Comparison of ENCODE assay signal across 15 cellular contexts in genomic region chr11:34327804-34328631, GRCh38. TPM values are rescaled to one million over a fixed set of nuclear protein-coding genes. Genes with fewer than 3 reads are reported as not detected.
DNase-seq lines count a peak whose midpoint lies in the region; ATAC-seq, FAIRE-seq and TF ChIP-seq lines count a peak whose summit lies in the region.
"Had no signal": no experiment of that assay in that cellular context is flagged by ENCODE, and none has a peak within 500 bp of the region (broad histone marks: within the 10 kb centered on the region; RNA-seq: fewer than 3 reads in every experiment).

No MANE protein-coding gene starts in this region.

- ATAC-seq in HG02623 (IDR thresholded peaks at IDR 0.05; ENCODE audit: unreplicated experiment): no peak
- ATAC-seq in GM18511 (IDR thresholded peaks at IDR 0.05; ENCODE audit: unreplicated experiment): no peak
- no peak for ATAC-seq in HG03442 (IDR thresholded peaks at IDR 0.05; ENCODE audit: unreplicated experiment)
- ATAC-seq: activated T-cell treated with anti-CD3 and anti-CD28 coated beads, Interleukin-2, amount 50 U/mL, for 72 hours had no signal

- no peaks in the 10 kb centered on the region for H3K27me3 ChIP-seq in liver (ENCODE audit: control insufficient read depth in 4 of 4, insufficient read depth in 4 of 4, low read length in 3 of 4)
- no peaks in the 10 kb centered on the region for H3K27me3 ChIP-seq in stomach smooth muscle (ENCODE audit: control insufficient read depth in 1 of 2, insufficient read depth in 2 of 2, low read length in 2 of 2)

- H3K9ac ChIP-seq in liver (ENCODE audit: low read depth in 1 of 2, low read length in 2 of 2): no peak overlapping the region
- H3K9ac ChIP-seq in stomach smooth muscle (ENCODE audit: low read length in 2 of 2): peak overlapping the region in 1 of 2 donors; percentile 51

- WGBS in liver: 70% methylated on average over 7 of the region's 7 CpGs

- no peak for TF ChIP-seq POLR2A in GM12891 (IDR thresholded peaks at IDR 0.05; ENCODE audit: low read depth, low read length)

- no peaks in the 10 kb centered on the region for H3K36me3 ChIP-seq in liver (ENCODE audit: control insufficient read depth in 4 of 4, insufficient read depth in 3 of 4, low read depth in 1 of 4, low read length in 3 of 4)
- no peaks in the 10 kb centered on the region for H3K36me3 ChIP-seq in stomach smooth muscle (ENCODE audit: control insufficient read depth in 2 of 2, insufficient read depth in 2 of 2, low read length in 2 of 2)

- H3K9me3 ChIP-seq in liver (ENCODE audit: control insufficient read depth in 4 of 4, low read length in 3 of 4) (no peaks in the 10 kb centered on the region), stomach smooth muscle (ENCODE audit: control insufficient read depth in 2 of 2, low read length in 2 of 2) (no peaks in the 10 kb centered on the region)

- TF ChIP-seq RAD21 in liver (IDR thresholded peaks at IDR 0.05): no peak

- no peak for TF ChIP-seq CTCF in liver (IDR thresholded peaks at IDR 0.05; ENCODE audit: low read depth, low read length, missing input control)

- H3K4me1 ChIP-seq in liver (ENCODE audit: control insufficient read depth in 4 of 4, insufficient read depth in 4 of 4, low read length in 3 of 4): peaks cover 5 to 31% (median 11%) of the 10 kb centered on the region in 4 donors
- peaks cover 56% of the 10 kb centered on the region for H3K4me1 ChIP-seq in stomach smooth muscle (ENCODE audit: control insufficient read depth, insufficient read depth, low read length)

- H3K27ac ChIP-seq in liver (ENCODE audit: low read depth in 1 of 2, low read length in 2 of 2) (peak overlapping the region in 1 of 2 donors; percentile 14), stomach smooth muscle (ENCODE audit: low read length) (peak overlapping the region; percentile 89)
- H3K27ac ChIP-seq: HL-60 had no signal

- no peak for FAIRE-seq in GM12891 (lab: Jason Lieb, UNC)
- FAIRE-seq: endothelial cell of umbilical vein had no signal

- H3K4me3 ChIP-seq in liver (ENCODE audit: low read depth in 1 of 3, low read length in 3 of 3): no peak overlapping the region
- H3K4me3 ChIP-seq in stomach smooth muscle (ENCODE audit: low read length in 2 of 2): peak overlapping the region; percentile 43 to 44

- DNase-seq in NCI-H446 (lab: John Stamatoyannopoulos, UW): peak; percentile 73 to 91
- peak; percentile 73 for DNase-seq in cerebellum (ENCODE audit: low spot score)
- DNase-seq in GM12891 (ENCODE audit: insufficient read length, low spot score): no peak
- DNase-seq: activated CD4-positive, alpha-beta T cell treated with anti-CD3 and anti-CD28 coated beads for 1 hour; activated T-cell treated with anti-CD3 and anti-CD28 coated beads, Interleukin-2, amount 50 U/mL, for 72 hours; CD4-positive, alpha-beta T cell; MM.1S; NCI-H526 treated with DMSO at 0.1 percent for 48 hours had no signal

TF ChIP-seq in liver, 16 proteins besides CTCF, POLR2A, EP300 and RAD21:
- TF ChIP-seq NR2F2 (IDR thresholded peaks at IDR 0.05) (peak; percentile 64), SP1 (IDR thresholded peaks at IDR 0.05) (no peak)

TF ChIP-seq in GM12891, 5 proteins besides CTCF, POLR2A, EP300 and RAD21:
- TF ChIP-seq SPI1 (IDR thresholded peaks at IDR 0.05; ENCODE audit: low read depth, low read length): no peak
- TF ChIP-seq PAX5 (IDR thresholded peaks at IDR 0.05; ENCODE audit: insufficient read depth, low read length, severe bottlenecking): no peak
- TF ChIP-seq POU2F2 (IDR thresholded peaks at IDR 0.05; ENCODE audit: low read depth, low read length): no peak
- TF ChIP-seq POLR2AphosphoS5 (IDR thresholded peaks at IDR 0.05; ENCODE audit: low read depth, low read length): no peak
- no peak for TF ChIP-seq TAF1 (IDR thresholded peaks at IDR 0.05; ENCODE audit: low read depth, low read length)

RNA-seq across cellular contexts. Expression of gene ABTB2, which starts 29.8 kb away (rescaled TPM):
- total RNA-seq in cerebellum: 12.3 TPM
- total RNA-seq in liver: 1 to 10 TPM; 5.1 to 8.9 TPM
- polyA plus RNA-seq in liver: 1 to 10 TPM; 2.4 to 7.1 TPM
- 1.4 TPM for polyA plus RNA-seq in GM12891 (2012; ENCODE audit: low read depth, missing spikeins)

Comparison
In these comparisons a context has a peak if more than half of its experiments do, and no peak if none do; other contexts are left out.
1. H3K4me3 ChIP-seq: peak in stomach smooth muscle (2 of 2); none in liver (0 of 3).